ENCODE assay signal across 22 cellular contexts in the genomic region with DNA sequence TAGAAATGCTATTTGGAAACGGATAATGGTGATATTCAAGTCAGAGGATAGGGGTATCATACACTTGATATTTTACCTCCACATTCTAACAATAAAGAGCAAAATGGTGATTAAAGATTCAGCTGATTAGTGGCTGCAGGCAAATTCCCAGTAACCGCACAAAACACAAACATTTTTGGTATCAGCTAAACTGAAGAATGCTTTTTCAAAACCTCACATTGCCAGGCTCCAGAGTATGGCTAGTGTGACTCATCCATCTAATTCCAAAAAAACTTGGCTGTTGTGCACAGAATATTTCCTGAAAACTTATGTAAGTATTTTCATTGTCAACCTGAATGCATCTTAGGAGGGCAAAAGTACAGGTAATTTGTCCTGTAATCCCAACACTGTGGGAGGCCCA. TPM values are rescaled to one million over a fixed set of nuclear protein-coding genes. Genes with fewer than 3 reads are reported as not detected.
A peak's percentile ranks its signal among the peaks of the same experiment; 100 is the strongest.
DNase-seq lines count a peak whose midpoint lies in the region; ATAC-seq, FAIRE-seq and TF ChIP-seq lines count a peak whose summit lies in the region.
"Had no signal": no experiment of that assay in that cellular context is flagged by ENCODE, and none has a peak within 500 bp of the region (broad histone marks: within the 10 kb centered on the region; RNA-seq: fewer than 3 reads in every experiment).

No MANE protein-coding gene starts in this region.

- peak; percentile 41 for ATAC-seq in foreskin keratinocyte
- ATAC-seq: body of pancreas had no signal

- no peak overlapping the region for H3K4me3 ChIP-seq in breast epithelium
- no peak overlapping the region for H3K4me3 ChIP-seq in astrocyte of the spinal cord (ENCODE audit: low read depth, low read length)
- no peak overlapping the region for H3K4me3 ChIP-seq in lower leg skin (ENCODE audit: low read depth, poor library complexity, severe bottlenecking)
- H3K4me3 ChIP-seq in neural progenitor cell = no peak overlapping the region
- H3K4me3 ChIP-seq: body of pancreas, lung, prostate gland, tibial nerve had no signal

- H3K9me3 ChIP-seq in breast epithelium (no peaks in the 10 kb centered on the region), neural progenitor cell (ENCODE audit: low read depth) (no peaks in the 10 kb centered on the region)
- H3K9me3 ChIP-seq: body of pancreas, prostate gland, tibial nerve had no signal

- H2AFZ ChIP-seq in neural progenitor cell (replicated peaks) = no peak overlapping the region

- no peak overlapping the region for H3K27ac ChIP-seq in breast epithelium
- H3K27ac ChIP-seq in foreskin keratinocyte = no peak overlapping the region
- H3K27ac ChIP-seq in neural progenitor cell = no peak overlapping the region
- H3K27ac ChIP-seq: body of pancreas, prostate gland, tibial nerve had no signal

- TF ChIP-seq CTCF in MCF 10A (IDR thresholded peaks at IDR 0.05; ENCODE audit: unreplicated experiment) (no peak), breast epithelium (IDR thresholded peaks at IDR 0.05) (no peak), astrocyte of the spinal cord (IDR thresholded peaks at IDR 0.05; ENCODE audit: low read depth, low read length) (no peak), foreskin keratinocyte (conservative IDR thresholded peaks at IDR 0.05) (no peak), lower leg skin (IDR thresholded peaks at IDR 0.05) (no peak), neural progenitor cell (IDR thresholded peaks at IDR 0.05) (no peak)

- in situ Hi-C loops in astrocyte of the spinal cord (cut with HindIII; ENCODE audit: low sequenced_read_pairs) = no loop called here

- no peaks in the 10 kb centered on the region for H3K27me3 Mint-ChIP-seq in MCF 10A (ENCODE audit: insufficient read depth, unreplicated experiment)
- peaks cover 2% of the 10 kb centered on the region for H3K27me3 Mint-ChIP-seq in neural progenitor cell (ENCODE audit: insufficient read depth, low read depth)
- H3K27me3 Mint-ChIP-seq: CD8-positive, alpha-beta memory T cell had no signal

- peaks cover 3% of the 10 kb centered on the region for H3K36me3 ChIP-seq in breast epithelium
- H3K36me3 ChIP-seq in neural progenitor cell = no peaks in the 10 kb centered on the region
- H3K36me3 ChIP-seq: prostate gland had no signal

- TF ChIP-seq POLR2A in breast epithelium (IDR thresholded peaks at IDR 0.05) (no peak), lower leg skin (IDR thresholded peaks at IDR 0.05) (no peak)

- no peak overlapping the region for H3K9ac ChIP-seq in neural progenitor cell

- H4K20me1 ChIP-seq in neural progenitor cell (ENCODE audit: low read depth) = peaks cover 5% of the 10 kb centered on the region

- H3K4me1 ChIP-seq in breast epithelium (no peaks in the 10 kb centered on the region), foreskin keratinocyte (no peaks in the 10 kb centered on the region), neural progenitor cell (no peaks in the 10 kb centered on the region)
- H3K4me1 ChIP-seq: prostate gland had no signal

- H3K9me3 Mint-ChIP-seq in MCF 10A (ENCODE audit: unreplicated experiment) = no peaks in the 10 kb centered on the region
- H3K9me3 Mint-ChIP-seq in neural progenitor cell = no peaks in the 10 kb centered on the region
- H3K9me3 Mint-ChIP-seq: CD8-positive, alpha-beta memory T cell; nephron had no signal

- H3K4me2 ChIP-seq in neural progenitor cell = no peak overlapping the region

- peaks cover 33% of the 10 kb centered on the region for H3K36me3 Mint-ChIP-seq in MCF 10A (ENCODE audit: insufficient read depth, unreplicated experiment)
- peaks cover 22% of the 10 kb centered on the region for H3K36me3 Mint-ChIP-seq in neural progenitor cell

- intact Hi-C loops in MCF 10A (cut with micrococcal nuclease) = no loop called here
- intact Hi-C loops in breast epithelium (cut with DNase I; ENCODE audit: low total_unique reads) = no loop called here
- intact Hi-C loops in lower leg skin (cut with DNase I; ENCODE audit: low total_unique reads) = no loop called here

- CTCF ChIA-PET in MCF 10A (lab: Yijun Ruan, JAX) = interaction anchor here (0.6 kb wide), 1 partner anchor 33 kb away, joined by 4 read pairs; no protein-coding TSS in a partner anchor

- WGBS in lower leg skin, 2 donors = 74 to 89% methylated on average over 2 of the region's 2 CpGs

- H3K27me3 ChIP-seq in breast epithelium (no peaks in the 10 kb centered on the region), foreskin keratinocyte (no peaks in the 10 kb centered on the region), neural progenitor cell (no peaks in the 10 kb centered on the region)
- H3K27me3 ChIP-seq: body of pancreas, tibial nerve had no signal

- H3K27ac Mint-ChIP-seq in MCF 10A (ENCODE audit: low read depth, unreplicated experiment) (no peak overlapping the region), neural progenitor cell (no peak overlapping the region)

- BruUV-seq in MCF 10A (replicated peaks; lab: Mats Ljungman, UMichigan) = no TSS peak

- peaks cover 5% of the 10 kb centered on the region for H3K4me1 Mint-ChIP-seq in MCF 10A (ENCODE audit: insufficient read depth, unreplicated experiment)
- H3K4me1 Mint-ChIP-seq in neural progenitor cell = no peaks in the 10 kb centered on the region
- H3K4me1 Mint-ChIP-seq: nephron had no signal

- H3K79me2 ChIP-seq in neural progenitor cell (ENCODE audit: low read depth) = no peaks in the 10 kb centered on the region

- H3K4me3 Mint-ChIP-seq in MCF 10A (ENCODE audit: unreplicated experiment) (no peak overlapping the region), neural progenitor cell (no peak overlapping the region)
- H3K4me3 Mint-ChIP-seq: CD8-positive, alpha-beta memory T cell; nephron had no signal

- DNase-seq in MCF 10A (ENCODE audit: unreplicated experiment) (peak; percentile 26), breast epithelium (ENCODE audit: low spot score in 2 of 2) (no peak), astrocyte of the spinal cord (ENCODE audit: low read depth, low spot score) (peak; percentile 35), foreskin keratinocyte (no peak), DMS 273 (lab: John Stamatoyannopoulos, UW; ENCODE audit: unreplicated experiment) (no peak), lower leg skin (ENCODE audit: low spot score in 2 of 2) (no peak), neural progenitor cell (ENCODE audit: low spot score) (no peak), HTR-8/SVneo (ENCODE audit: insufficient read length, low spot score) (no peak)
- DNase-seq: activated effector memory CD4-positive, alpha-beta T cell treated with anti-CD3 and anti-CD28 coated beads, Interleukin-2, amount 50 U/mL, for 16 hours; body of pancreas; CD8-positive, alpha-beta memory T cell; effector memory CD4-positive, alpha-beta T cell; H7; NCI-H1694; NCI-H446 treated with DMSO at 0.1 percent for 48 hours; SHP77 had no signal

- peaks cover 25% of the 10 kb centered on the region for H3F3A ChIP-seq in neural progenitor cell (ENCODE audit: low read depth)

- POLR2A ChIA-PET in MCF 10A (lab: Yijun Ruan, JAX) = interaction anchor here (3.1 kb wide), 1 partner anchor 11 kb away, joined by 13 read pairs; the partner anchor contains the start of genes FOXRED1 and SRPRA

- FAIRE-seq in HTR-8/SVneo (lab: Jason Lieb, UNC) = no peak
- FAIRE-seq: A204.1, G401.6 had no signal

RNA-seq across cellular contexts. Expression of gene SRPRA, which starts 10.9 kb away (rescaled TPM):
- total RNA-seq in MCF 10A (2022) (176 and 258 TPM in 2 replicates), breast epithelium (10 to 100 TPM; 75.2 to 90.6 (median 84.9) TPM), foreskin keratinocyte (77.4 and 89.9 TPM in 2 replicates), lower leg skin (10 to 100 TPM; 56.8 to 84.7 (median 72.3) TPM), neural progenitor cell (ENCODE audit: low replicate concordance) (40.0 and 58.1 TPM in 2 replicates)
- 56.2 and 57.7 TPM in 2 replicates for polyA plus RNA-seq in foreskin keratinocyte

RNA-seq across cellular contexts. Expression of gene FOXRED1, which starts 11.2 kb away (rescaled TPM):
- 28.2 and 37.2 TPM in 2 replicates for total RNA-seq in MCF 10A (2022)
- 10 to 100 TPM; 13.1 to 23.3 (median 16.6) TPM for total RNA-seq in breast epithelium
- total RNA-seq in foreskin keratinocyte = 30.3 and 33.0 TPM in 2 replicates
- 30.2 and 34.5 TPM in 2 replicates for polyA plus RNA-seq in foreskin keratinocyte
- total RNA-seq in lower leg skin = 10 to 100 TPM in 3 of 4 donors, 1 to 10 TPM in 1; 7.0 to 17.5 (median 14.0) TPM
- 25.8 and 50.5 TPM in 2 replicates for total RNA-seq in neural progenitor cell (ENCODE audit: low replicate concordance)

RNA-seq across cellular contexts. Expression of gene TIRAP, which starts 25.1 kb away (rescaled TPM):
- total RNA-seq in MCF 10A (2022) (11.9 and 14.0 TPM in 2 replicates), breast epithelium (10 to 100 TPM in 2 of 3 donors, 1 to 10 TPM in 1; 8.9 to 11.1 (median 10.9) TPM), foreskin keratinocyte (4.8 and 5.1 TPM in 2 replicates), lower leg skin (10 to 100 TPM; 13.2 to 16.8 (median 15.3) TPM), neural progenitor cell (ENCODE audit: low replicate concordance) (4.6 and 5.3 TPM in 2 replicates)
- 2.4 and 2.6 TPM in 2 replicates for polyA plus RNA-seq in foreskin keratinocyte

RNA-seq across cellular contexts. Expression of gene DCPS, which starts 46.1 kb away (rescaled TPM):
- total RNA-seq in MCF 10A (2022) (29.6 and 33.7 TPM in 2 replicates), breast epithelium (10 to 100 TPM in 1 of 3 donors, 1 to 10 TPM in 2; 8.8 to 11.7 (median 9.6) TPM), foreskin keratinocyte (28.9 and 35.4 TPM in 2 replicates), lower leg skin (10 to 100 TPM; 15.1 to 23.4 (median 16.7) TPM), neural progenitor cell (ENCODE audit: low replicate concordance) (18.6 and 20.7 TPM in 2 replicates)
- 33.5 and 43.9 TPM in 2 replicates for polyA plus RNA-seq in foreskin keratinocyte

RNA-seq across cellular contexts. Expression of gene FAM118B, which starts 46.2 kb away (rescaled TPM):
- total RNA-seq in MCF 10A (2022) = 8.3 and 13.4 TPM in 2 replicates
- total RNA-seq in breast epithelium = 10 to 100 TPM; 14.4 to 19.0 (median 18.7) TPM
- 20.9 and 21.6 TPM in 2 replicates for total RNA-seq in foreskin keratinocyte
- polyA plus RNA-seq in foreskin keratinocyte = 15.6 and 16.5 TPM in 2 replicates
- 10 to 100 TPM in 2 of 4 donors, 1 to 10 TPM in 2; 7.3 to 18.9 (median 9.0) TPM for total RNA-seq in lower leg skin
- 42.4 and 43.2 TPM in 2 replicates for total RNA-seq in neural progenitor cell (ENCODE audit: low replicate concordance)

Comparison
In these comparisons a context has a peak if more than half of its experiments do, and no peak if none do; other contexts are left out.
1. DNase-seq: peak in MCF 10A (single experiment) and astrocyte of the spinal cord (single experiment); none in breast epithelium (0 of 2), foreskin keratinocyte (0 of 2), DMS 273 (single experiment), lower leg skin (0 of 2), neural progenitor cell (single experiment) and HTR-8/SVneo (single experiment).